Comparison of ENCODE assay signal across 8 cellular contexts in genomic region chr5:32583582-32584232, GRCh38. TPM values are rescaled to one million over a fixed set of nuclear protein-coding genes. Genes with fewer than 3 reads are reported as not detected.
DNase-seq lines count a peak whose midpoint lies in the region; ATAC-seq and TF ChIP-seq lines count a peak whose summit lies in the region.

No MANE protein-coding gene starts in this region.

- H3K4me1 ChIP-seq in HUES64 (ENCODE audit: insufficient read depth, low read length) (peaks cover 23% of the 10 kb centered on the region), heart left ventricle (peaks cover 3 to 66% (median 14%) of the 10 kb centered on the region in 12 donors)

- no peak for TF ChIP-seq CTCF in heart left ventricle (IDR thresholded peaks at IDR 0.05)

- H3K9me3 ChIP-seq in HUES64 (ENCODE audit: insufficient read depth, low read depth, low read length) (no peaks in the 10 kb centered on the region), heart left ventricle (peaks cover 0 to 14% (median 0%) of the 10 kb centered on the region in 12 donors)

- ATAC-seq in GM18499 (IDR thresholded peaks at IDR 0.05; ENCODE audit: insufficient read depth, unreplicated experiment) (peak; percentile 84), GM21723 (IDR thresholded peaks at IDR 0.05; ENCODE audit: unreplicated experiment) (peak; percentile 75), heart left ventricle (no peak)

- DNase-seq in effector CD4-positive, alpha-beta T cell: peak; percentile 4
- DNase-seq in substantia nigra (lab: John Stamatoyannopoulos, UW): no peak
- DNase-seq in heart left ventricle: no peak
- DNase-seq in NCI-H69 (lab: John Stamatoyannopoulos, UW): no peak
- DNase-seq in cardiac septum (ENCODE audit: low spot score): no peak

- no peak overlapping the region for H3K9ac ChIP-seq in HUES64 (ENCODE audit: low read depth, low read length)

- no peak overlapping the region; the same call in 1 of the 2 replicates for H3K4me3 ChIP-seq in HUES64 (ENCODE audit: low read length)
- H3K4me3 ChIP-seq in heart left ventricle: peak overlapping the region in 1 of 12 donors; percentile 13

- 72% methylated on average over 16 of the region's 16 CpGs for WGBS in HUES64
- WGBS in heart left ventricle, 4 donors: 84 to 94% (median 87%) methylated on average over 16 of the region's 16 CpGs

- peak overlapping the region; percentile 11; the same call in 1 of the 2 replicates for H3K27ac ChIP-seq in HUES64 (ENCODE audit: low read depth, low read length)
- H3K27ac ChIP-seq in substantia nigra (ENCODE audit: low read depth, low read length, poor library complexity, severe bottlenecking): no peak overlapping the region
- peak overlapping the region in 1 of 12 donors; percentile 74 for H3K27ac ChIP-seq in heart left ventricle

- H3K27me3 ChIP-seq in HUES64 (ENCODE audit: insufficient read depth, low read length) (no peaks in the 10 kb centered on the region), heart left ventricle (no peaks in the 10 kb centered on the region)

- H3K36me3 ChIP-seq in HUES64 (ENCODE audit: insufficient read depth, low read length) (peaks cover 9% of the 10 kb centered on the region), heart left ventricle (peaks cover 0 to 5% (median 3%) of the 10 kb centered on the region in 9 donors)

- intact Hi-C loops in heart left ventricle (cut with DNase I) (loop anchor here in 1 of 10 donors (10.0 kb wide), 1 partner anchor 349 kb away; no protein-coding TSS in a partner anchor), cardiac septum (cut with DNase I) (loop anchor here (10.0 kb wide), 2 partner anchors 349 to 489 kb away; no protein-coding TSS in a partner anchor)

- TF ChIP-seq POLR2A in heart left ventricle (IDR thresholded peaks at IDR 0.05): no peak

RNA-seq across cellular contexts. Expression of gene SUB1, which starts 1.6 kb away (rescaled TPM):
- polyA plus RNA-seq in HUES64 (2013, experiment 1 of 2): 254 TPM
- 278 TPM for polyA plus RNA-seq in HUES64 (2013, experiment 2 of 2)
- total RNA-seq in heart left ventricle: 100 to 1,000 TPM; 118 to 244 (median 197) TPM
- 100 to 1,000 TPM; 127 to 146 TPM for polyA plus RNA-seq in heart left ventricle
- 180 TPM for total RNA-seq in cardiac septum

Comparison
In these comparisons a context has a peak if more than half of its experiments do, and no peak if none do; other contexts are left out.
1. ATAC-seq: peak in GM18499 (single experiment) and GM21723 (single experiment); none in heart left ventricle (0 of 4).